ENCODE assay signal across 8 cellular contexts in genomic region chr16:21599994-21600773, GRCh38. TPM values are rescaled to one million over a fixed set of nuclear protein-coding genes. Genes with fewer than 3 reads are reported as not detected.
DNase-seq lines count a peak whose midpoint lies in the region; ATAC-seq and TF ChIP-seq lines count a peak whose summit lies in the region.

No MANE protein-coding gene starts in this region.

- TF ChIP-seq CTCF in PC-3 (conservative IDR thresholded peaks at IDR 0.05; ENCODE audit: low read depth, low read length), result no peak
- no peak for TF ChIP-seq CTCF in brain microvascular endothelial cell (IDR thresholded peaks at IDR 0.05; ENCODE audit: low read depth, low read length, missing control alignments)
- TF ChIP-seq CTCF in kidney epithelial cell (IDR thresholded peaks at IDR 0.05; ENCODE audit: insufficient read depth, low read length, poor library complexity, severe bottlenecking), result no peak

- no peaks in the 10 kb centered on the region for H3K9me2 ChIP-seq in PC-3 (replicated peaks; ENCODE audit: low read length)

- intact Hi-C loops in CD4-positive, alpha-beta memory T cell (cut with micrococcal nuclease), result loop anchor here (2.0 to 5.0 kb wide), 3 partner anchors 45 to 592 kb away; partner anchors contain the start of gene UQCRC2
- intact Hi-C loops in PC-3 (cut with micrococcal nuclease), result loop anchor here (1.0 kb wide), 1 partner anchor 10 kb away; no protein-coding TSS in a partner anchor

- peaks cover 0 to 8% of the 10 kb centered on the region in 2 donors for H3K36me3 Mint-ChIP-seq in CD4-positive, alpha-beta memory T cell
- peaks cover 5 to 6% of the 10 kb centered on the region in 2 donors for H3K36me3 Mint-ChIP-seq in stimulated activated naive B cell treated with anti-CD40 and anti-IgM and Interleukin-4, amounts not matched to agents 10 μg/mL and 1 μg/mL and 100 μg/mL, for 72 hours

- H3K4me3 Mint-ChIP-seq in CD4-positive, alpha-beta memory T cell, result peak overlapping the region; percentile 83 to 97 (median 90)
- H3K4me3 Mint-ChIP-seq in stimulated activated naive B cell treated with anti-CD40 and anti-IgM and Interleukin-4, amounts not matched to agents 10 μg/mL and 1 μg/mL and 100 μg/mL, for 72 hours, result peak overlapping the region; percentile 92 to 96

- H2AFZ ChIP-seq in PC-3 (ENCODE audit: low read length), result peak overlapping the region; percentile 60

- no peaks in the 10 kb centered on the region for H3K9me3 Mint-ChIP-seq in CD4-positive, alpha-beta memory T cell
- H3K9me3 Mint-ChIP-seq in stimulated activated naive B cell treated with anti-CD40 and anti-IgM and Interleukin-4, amounts not matched to agents 10 μg/mL and 1 μg/mL and 100 μg/mL, for 72 hours, result no peaks in the 10 kb centered on the region

- ATAC-seq in GM18909 (IDR thresholded peaks at IDR 0.05; ENCODE audit: poor library complexity, unreplicated experiment) (peak; percentile 30), HG03135 (IDR thresholded peaks at IDR 0.05; ENCODE audit: unreplicated experiment) (peak; percentile 21), PC-3 (peak; percentile 9)
- ATAC-seq in stimulated activated naive B cell treated with anti-CD40 and anti-IgM and Interleukin-4, amounts not matched to agents 10 μg/mL and 1 μg/mL and 100 μg/mL, for 72 hours (replicated peaks), result peak; percentile 25 to 26

- H3K4me3 ChIP-seq in CD4-positive, alpha-beta memory T cell (ENCODE audit: low read length in 2 of 2), result peak overlapping the region; percentile 55 to 65
- H3K4me3 ChIP-seq in PC-3 (ENCODE audit: low read length) (peak overlapping the region; percentile 94), brain microvascular endothelial cell (ENCODE audit: low read depth, low read length) (peak overlapping the region; percentile 72), kidney epithelial cell (ENCODE audit: low read depth, low read length) (peak overlapping the region; percentile 79)

- H3K79me2 ChIP-seq in PC-3 (ENCODE audit: low read length), result peaks cover 54% of the 10 kb centered on the region

- CTCF ChIA-PET in CD4-positive, alpha-beta memory T cell (lab: Charles Lee; ENCODE audit: partially characterized antibody), result interaction anchor here (0.7 to 1.5 kb wide), 7 partner anchors 9 to 106 kb away, joined by 3 to 6 read pairs (median 3); no protein-coding TSS in a partner anchor
- CTCF ChIA-PET in PC-3 (lab: Charles Lee), result no interaction called here

- no peaks in the 10 kb centered on the region for H3K27me3 ChIP-seq in CD4-positive, alpha-beta memory T cell (ENCODE audit: insufficient read depth, low read length)
- H3K27me3 ChIP-seq in PC-3 (ENCODE audit: low read length) (no peaks in the 10 kb centered on the region), brain microvascular endothelial cell (replicated peaks) (no peaks in the 10 kb centered on the region), kidney epithelial cell (ENCODE audit: control insufficient read depth, insufficient read depth, low read length) (no peaks in the 10 kb centered on the region)

- TSS peak; percentile 48 for BruUV-seq in PC-3 (replicated peaks; lab: Mats Ljungman, UMichigan)

- no peaks in the 10 kb centered on the region for H3K36me3 ChIP-seq in CD4-positive, alpha-beta memory T cell (ENCODE audit: insufficient read depth, low read length)
- H3K36me3 ChIP-seq in PC-3 (ENCODE audit: low read depth, low read length), result no peaks in the 10 kb centered on the region
- H3K36me3 ChIP-seq in brain microvascular endothelial cell (replicated peaks), result no peaks in the 10 kb centered on the region
- H3K36me3 ChIP-seq in kidney epithelial cell (ENCODE audit: control insufficient read depth, insufficient read depth, low read length), result no peaks in the 10 kb centered on the region

- peak; percentile 28 to 60 (median 39) for DNase-seq in CD4-positive, alpha-beta memory T cell
- DNase-seq in PC-3 (peak; percentile 34), brain microvascular endothelial cell (no peak), kidney epithelial cell (ENCODE audit: low read depth) (no peak), SKM-1 treated with dmso at 0.1 percent for 144 hours (lab: John Stamatoyannopoulos, UW; ENCODE audit: unreplicated experiment) (no peak)
- peak; percentile 5 for DNase-seq in stimulated activated naive B cell treated with anti-CD40 and anti-IgM and Interleukin-4, amounts not matched to agents 10 μg/mL and 1 μg/mL and 100 μg/mL, for 72 hours

- POLR2A ChIA-PET in CD4-positive, alpha-beta memory T cell (lab: Charles Lee; ENCODE audit: partially characterized antibody), result interaction anchor here (0.7 to 3.3 kb wide), 16 partner anchors 8 to 590 kb away, joined by 3 to 26 read pairs (median 4); no protein-coding TSS in a partner anchor
- POLR2A ChIA-PET in PC-3 (lab: Charles Lee; ENCODE audit: unreplicated experiment), result interaction anchor here (0.6 to 1.0 kb wide), 3 partner anchors 10 to 11 kb away, joined by 7 to 9 read pairs (median 9); no protein-coding TSS in a partner anchor

- in situ Hi-C loops in brain microvascular endothelial cell (cut with HindIII; ENCODE audit: low pct_ligation_motif_present, low sequenced_read_pairs), result no loop called here

- H3K9ac ChIP-seq in PC-3 (ENCODE audit: low read length), result peak overlapping the region; percentile 91

- H3K9me3 ChIP-seq in CD4-positive, alpha-beta memory T cell (ENCODE audit: control insufficient read depth in 1 of 2, low read length in 2 of 2), result no peaks in the 10 kb centered on the region
- H3K9me3 ChIP-seq in PC-3 (ENCODE audit: low read length), result no peaks in the 10 kb centered on the region

- peaks cover 64% of the 10 kb centered on the region for H3K4me1 ChIP-seq in CD4-positive, alpha-beta memory T cell (ENCODE audit: insufficient read depth, low read length)
- peaks cover 8% of the 10 kb centered on the region for H3K4me1 ChIP-seq in PC-3 (ENCODE audit: insufficient read depth, low read length)

- H3K27ac Mint-ChIP-seq in CD4-positive, alpha-beta memory T cell, result peak overlapping the region; percentile 73 to 94 (median 92)
- peak overlapping the region; percentile 96 for H3K27ac Mint-ChIP-seq in stimulated activated naive B cell treated with anti-CD40 and anti-IgM and Interleukin-4, amounts not matched to agents 10 μg/mL and 1 μg/mL and 100 μg/mL, for 72 hours

- no peaks in the 10 kb centered on the region for H3F3A ChIP-seq in PC-3 (ENCODE audit: low read length, unreplicated experiment)

- peak overlapping the region; percentile 87 for H3K27ac ChIP-seq in CD4-positive, alpha-beta memory T cell (ENCODE audit: low read depth, low read length)
- H3K27ac ChIP-seq in PC-3 (ENCODE audit: low read length) (peak overlapping the region; percentile 74), brain microvascular endothelial cell (peak overlapping the region; percentile 83)

- peak overlapping the region; percentile 86 for H3K4me2 ChIP-seq in PC-3 (ENCODE audit: low read length)

- peaks cover 31 to 70% (median 54%) of the 10 kb centered on the region in 4 donors for H3K4me1 Mint-ChIP-seq in CD4-positive, alpha-beta memory T cell
- peaks cover 20 to 52% of the 10 kb centered on the region in 2 donors for H3K4me1 Mint-ChIP-seq in stimulated activated naive B cell treated with anti-CD40 and anti-IgM and Interleukin-4, amounts not matched to agents 10 μg/mL and 1 μg/mL and 100 μg/mL, for 72 hours

- peaks cover 11% of the 10 kb centered on the region for H4K20me1 ChIP-seq in PC-3 (ENCODE audit: low read length)

- H3K27me3 Mint-ChIP-seq in CD4-positive, alpha-beta memory T cell, result no peaks in the 10 kb centered on the region
- no peaks in the 10 kb centered on the region for H3K27me3 Mint-ChIP-seq in stimulated activated naive B cell treated with anti-CD40 and anti-IgM and Interleukin-4, amounts not matched to agents 10 μg/mL and 1 μg/mL and 100 μg/mL, for 72 hours

RNA-seq across cellular contexts. Expression of gene METTL9, which starts 0.8 kb away (rescaled TPM):
- 10 to 100 TPM; 71.1 to 92.8 TPM for total RNA-seq in CD4-positive, alpha-beta memory T cell
- polyA plus RNA-seq in CD4-positive, alpha-beta memory T cell, result 100 to 1,000 TPM; 122 to 175 TPM
- total RNA-seq in PC-3 (2014; rRNA removed), result 133 and 180 TPM in 2 replicates
- total RNA-seq in kidney epithelial cell, result 188 and 209 TPM in 2 replicates

RNA-seq across cellular contexts. Expression of gene IGSF6, which starts 52.2 kb away (rescaled TPM):
- 1 to 10 TPM; 3.9 to 5.1 TPM for total RNA-seq in CD4-positive, alpha-beta memory T cell
- polyA plus RNA-seq in CD4-positive, alpha-beta memory T cell, result under 1 TPM; 0.13 to 0.31 TPM
- 0.36 TPM in 1 of 2 replicates, not detected in the other for total RNA-seq in PC-3 (2014; rRNA removed)
- 0.04 TPM in 1 of 2 replicates, not detected in the other for total RNA-seq in kidney epithelial cell

Comparison
In these comparisons a context has a peak if more than half of its experiments do, and no peak if none do; other contexts are left out.
1. DNase-seq: peak in CD4-positive, alpha-beta memory T cell (5 of 5), PC-3 (single experiment) and stimulated activated naive B cell treated with anti-CD40 and anti-IgM and Interleukin-4, amounts not matched to agents 10 μg/mL and 1 μg/mL and 100 μg/mL, for 72 hours (single experiment); none in brain microvascular endothelial cell (single experiment), kidney epithelial cell (single experiment) and SKM-1 treated with dmso at 0.1 percent for 144 hours (single experiment).
2. Peak in every context shown above with its lines, with median percentiles within 50 percentile points of each other: H3K27ac ChIP-seq, H3K4me3 ChIP-seq and ATAC-seq.